In the genomic region with DNA sequence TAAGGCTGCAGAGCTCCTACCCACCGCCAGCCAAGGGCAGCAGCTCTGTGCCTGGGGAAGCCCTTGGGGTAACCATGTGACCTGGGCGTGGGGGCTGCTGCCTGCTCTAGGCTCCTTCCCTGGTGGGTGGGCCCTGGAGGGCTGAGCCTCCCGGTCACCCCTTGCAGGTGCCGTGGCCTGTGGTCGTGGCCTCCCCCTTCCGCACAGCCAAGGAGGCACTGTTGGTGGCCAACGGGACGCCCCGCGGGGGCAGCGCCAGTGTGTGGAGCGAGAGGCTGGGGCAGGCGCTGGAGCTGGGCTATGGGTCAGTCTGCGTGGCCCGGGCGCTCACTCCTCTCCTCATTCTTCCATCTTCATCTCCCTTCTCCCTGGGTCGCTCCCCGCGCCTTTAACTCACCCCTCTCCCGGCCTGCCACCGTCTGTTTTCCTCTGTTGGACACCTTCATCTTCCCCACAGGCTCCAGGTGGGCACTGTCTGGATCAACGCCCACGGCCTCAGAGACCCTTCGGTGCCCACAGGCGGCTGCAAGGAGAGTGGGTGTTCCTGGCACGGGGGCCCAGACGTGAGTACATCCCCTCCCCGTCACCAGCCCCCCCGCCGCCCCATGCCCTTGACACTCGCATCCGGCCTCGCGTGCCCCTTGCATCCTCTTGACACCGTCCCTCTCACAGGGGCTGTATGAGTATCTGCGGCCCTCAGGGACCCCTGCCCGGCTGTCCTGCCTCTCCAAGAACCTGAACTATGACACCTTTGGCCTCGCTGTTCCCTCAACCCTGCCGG, we compare ENCODE assay signal across 13 cellular contexts. TPM values are rescaled to one million over a fixed set of nuclear protein-coding genes. Genes with fewer than 3 reads are reported as not detected.
"Had no signal": no experiment of that assay in that cellular context is flagged by ENCODE, and none has a peak within 500 bp of the region (broad histone marks: within the 10 kb centered on the region; RNA-seq: fewer than 3 reads in every experiment).

No MANE protein-coding gene starts in this region.

- H3K27ac Mint-ChIP-seq: activated CD4-positive, alpha-beta T cell treated with anti-CD3 and anti-CD28 coated beads for 36 hours; activated CD8-positive, alpha-beta T cell treated with anti-CD3 and anti-CD28 coated beads for 36 hours had no signal

- H3K9me3 ChIP-seq: esophagus squamous epithelium had no signal

- ATAC-seq: activated CD4-positive, alpha-beta T cell treated with anti-CD3 and anti-CD28 coated beads for 36 hours; activated CD8-positive, alpha-beta T cell treated with anti-CD3 and anti-CD28 coated beads for 36 hours; left lobe of liver had no signal

- H3K9me3 Mint-ChIP-seq: activated CD8-positive, alpha-beta T cell treated with anti-CD3 and anti-CD28 coated beads for 36 hours had no signal

- H3K4me3 ChIP-seq: esophagus squamous epithelium, hepatocyte had no signal

- H3K27ac ChIP-seq: esophagus squamous epithelium, hepatocyte, WERI-Rb-1 had no signal

- H3K27me3 Mint-ChIP-seq: activated CD4-positive, alpha-beta T cell treated with anti-CD3 and anti-CD28 coated beads for 36 hours; activated CD8-positive, alpha-beta T cell treated with anti-CD3 and anti-CD28 coated beads for 36 hours had no signal

- H3K27me3 ChIP-seq: esophagus squamous epithelium, hepatocyte had no signal

- DNase-seq: activated CD4-positive, alpha-beta T cell treated with anti-CD3 and anti-CD28 coated beads for 36 hours; activated CD8-positive, alpha-beta memory T cell treated with anti-CD3 and anti-CD28 coated beads, Interleukin-2, amount 50 U/mL, for 48 hours; activated CD8-positive, alpha-beta T cell treated with anti-CD3 and anti-CD28 coated beads for 36 hours; activated naive CD4-positive, alpha-beta T cell treated with Interleukin-2 at 50 U/mL for 16 hours; esophagus squamous epithelium; stimulated activated CD4-positive, alpha-beta T cell treated with anti-CD3 and anti-CD28 coated beads, Interleukin-1b, Interleukin-23, amount 100 ng/mL, for 48 hours; WERI-Rb-1 had no signal

- H3K4me3 Mint-ChIP-seq: activated CD4-positive, alpha-beta T cell treated with anti-CD3 and anti-CD28 coated beads for 36 hours; activated CD8-positive, alpha-beta T cell treated with anti-CD3 and anti-CD28 coated beads for 36 hours had no signal

RNA-seq across cellular contexts. Expression of a gene that starts 9.9 kb away (rescaled TPM):
- total RNA-seq: astrocyte, bronchial epithelial cell had no signal

RNA-seq across cellular contexts. Expression of a gene that starts 22.8 kb away (rescaled TPM):
- total RNA-seq: bronchial epithelial cell, fibroblast of villous mesenchyme, glomerular endothelial cell had no signal
